ENCODE assay signal across 1 cellular context in genomic region chr19:40594657-40595077, GRCh38.
TF ChIP-seq lines count a peak whose summit lies in the region.

No MANE protein-coding gene starts in this region.

TF ChIP-seq in HCT116, 20 proteins besides CTCF, POLR2A, EP300 and RAD21:
- TF ChIP-seq SIN3A (IDR thresholded peaks at IDR 0.05; ENCODE audit: low read depth) (no peak), EZH2phosphoT487 (IDR thresholded peaks at IDR 0.05; ENCODE audit: borderline replicate concordance) (no peak), ZNF274 (IDR thresholded peaks at IDR 0.05; ENCODE audit: low read depth, low read length) (no peak), REST (IDR thresholded peaks at IDR 0.05; ENCODE audit: low read depth) (no peak), ZFX (IDR thresholded peaks at IDR 0.05) (no peak), ELF1 (IDR thresholded peaks at IDR 0.05; ENCODE audit: borderline replicate concordance, low read depth) (no peak), FOSL1 (IDR thresholded peaks at IDR 0.05; ENCODE audit: low read depth) (no peak), JUND (IDR thresholded peaks at IDR 0.05) (no peak), TCF7L2 (IDR thresholded peaks at IDR 0.05; ENCODE audit: borderline replicate concordance, extremely low read depth, insufficient read depth, insufficient read length) (no peak), POLR2AphosphoS5 (IDR thresholded peaks at IDR 0.05; ENCODE audit: low read depth, low read length) (no peak), CEBPB (IDR thresholded peaks at IDR 0.05; ENCODE audit: low read depth) (no peak), SP1 (IDR thresholded peaks at IDR 0.05; ENCODE audit: low read depth) (no peak), EGR1 (IDR thresholded peaks at IDR 0.05; ENCODE audit: low read depth) (no peak), YY1 (IDR thresholded peaks at IDR 0.05; ENCODE audit: extremely low read depth, insufficient replicate concordance, low read depth, low read length) (no peak), SRF (IDR thresholded peaks at IDR 0.05; ENCODE audit: low read depth) (no peak), ATF3 (IDR thresholded peaks at IDR 0.05) (no peak), ZBTB33 (IDR thresholded peaks at IDR 0.05; ENCODE audit: extremely low read depth, insufficient replicate concordance, low read length) (no peak), CBX3 (IDR thresholded peaks at IDR 0.05; ENCODE audit: low read depth) (no peak), EZH2 (IDR thresholded peaks at IDR 0.05) (no peak), MAX (IDR thresholded peaks at IDR 0.05) (no peak; the same call in 1 of the 2 replicates)
